In genomic region chr2:133991606-133992168, GRCh38 we compare ENCODE assay signal across 12 cellular contexts.
DNase-seq lines count a peak whose midpoint lies in the region; ATAC-seq and TF ChIP-seq lines count a peak whose summit lies in the region.
"Had no signal": no experiment of that assay in that cellular context is flagged by ENCODE, and none has a peak within 500 bp of the region (broad histone marks: within the 10 kb centered on the region; RNA-seq: fewer than 3 reads in every experiment).

No MANE protein-coding gene starts in this region.

- no peaks in the 10 kb centered on the region for H3K79me2 ChIP-seq in SK-N-SH (ENCODE audit: insufficient read depth)

- no peak for DNase-seq in Right ventricle myocardium superior
- DNase-seq in right atrium auricular region (ENCODE audit: low spot score) = no peak
- peak; percentile 62 for DNase-seq in esophagus muscularis mucosa (ENCODE audit: extremely low spot score)
- no peak for DNase-seq in thyroid gland
- DNase-seq in stimulated activated CD4-positive, alpha-beta T cell treated with anti-CD3 and anti-CD28 coated beads, Interleukin-15, amount 100 ng/mL, for 24 hours = no peak
- DNase-seq in SK-N-SH = no peak
- DNase-seq: 8988T; CD4-positive, alpha-beta memory T cell; DMS79; H7 had no signal

- H3K36me3 ChIP-seq in right atrium auricular region (no peaks in the 10 kb centered on the region), esophagus muscularis mucosa (no peaks in the 10 kb centered on the region), thyroid gland (no peaks in the 10 kb centered on the region), SK-N-SH (replicated peaks in 1 of 2; ENCODE audit: control insufficient read depth in 1 of 2, insufficient read depth in 2 of 2, low read length in 1 of 2) (no peaks in the 10 kb centered on the region)

- H3K9ac ChIP-seq in SK-N-SH = no peak overlapping the region

- no peaks in the 10 kb centered on the region for H4K20me1 ChIP-seq in SK-N-SH (ENCODE audit: insufficient read depth)

- H3K4me3 ChIP-seq in right atrium auricular region (no peak overlapping the region), esophagus muscularis mucosa (no peak overlapping the region), thyroid gland (replicated peaks in 1 of 3) (no peak overlapping the region), SK-N-SH (ENCODE audit: low read depth in 2 of 2, low read length in 1 of 2) (no peak overlapping the region)
- H3K4me3 ChIP-seq: GM23338 had no signal

- POLR2A ChIA-PET in SK-N-SH (lab: Yijun Ruan, JAX) = no interaction called here

- H3K4me2 ChIP-seq in SK-N-SH = no peak overlapping the region
- H3K4me2 ChIP-seq: GM23338 had no signal

- H3K9me2 ChIP-seq in SK-N-SH = no peaks in the 10 kb centered on the region

- no peaks in the 10 kb centered on the region for H3K27me3 ChIP-seq in right atrium auricular region
- no peaks in the 10 kb centered on the region for H3K27me3 ChIP-seq in esophagus muscularis mucosa
- H3K27me3 ChIP-seq in thyroid gland = no peaks in the 10 kb centered on the region
- H3K27me3 ChIP-seq in SK-N-SH (ENCODE audit: insufficient read depth) = no peaks in the 10 kb centered on the region

- no peak overlapping the region for H2AFZ ChIP-seq in SK-N-SH (ENCODE audit: low read depth)
- H2AFZ ChIP-seq: GM23338 had no signal

- H3K9me3 ChIP-seq in right atrium auricular region (no peaks in the 10 kb centered on the region), esophagus muscularis mucosa (no peaks in the 10 kb centered on the region), thyroid gland (no peaks in the 10 kb centered on the region), SK-N-SH (no peaks in the 10 kb centered on the region)

- no peaks in the 10 kb centered on the region for H3F3A ChIP-seq in SK-N-SH (replicated peaks; ENCODE audit: insufficient read depth)

- WGBS in esophagus muscularis mucosa = 34% methylated on average over 3 of the region's 3 CpGs
- WGBS in thyroid gland, 2 donors = 68 to 69% methylated on average over 3 of the region's 3 CpGs
- WGBS in SK-N-SH (ENCODE audit: low lambda C conversion rate) = 6% methylated on average over 1 of the region's 3 CpGs

- no peak for TF ChIP-seq RAD21 in Ishikawa (IDR thresholded peaks at IDR 0.05; ENCODE audit: low read depth)
- no peak for TF ChIP-seq RAD21 in SK-N-SH (IDR thresholded peaks at IDR 0.05; ENCODE audit: low read length)

- H3K4me1 ChIP-seq in right atrium auricular region (peaks cover 0 to 16% of the 10 kb centered on the region in 2 donors), esophagus muscularis mucosa (peaks cover 7 to 31% (median 21%) of the 10 kb centered on the region in 4 donors), thyroid gland (peaks cover 37 to 43% of the 10 kb centered on the region in 2 donors), SK-N-SH (ENCODE audit: control insufficient read depth in 1 of 2, insufficient read depth in 2 of 2, low read depth in 1 of 2, low read length in 1 of 2) (peaks cover 0 to 5% of the 10 kb centered on the region in 2 experiments; a peak in 1 of 4 replicates)

- H3K27ac ChIP-seq in right atrium auricular region (peak overlapping the region in 1 of 2 donors; percentile 45), esophagus muscularis mucosa (replicated peaks in 1 of 4) (no peak overlapping the region), thyroid gland (peak overlapping the region; percentile 58 to 84 (median 77)), SK-N-SH (ENCODE audit: low read depth in 2 of 2, low read length in 1 of 2) (no peak overlapping the region)

- TF ChIP-seq POLR2A in esophagus muscularis mucosa (IDR thresholded peaks at IDR 0.05; ENCODE audit: low read depth) (no peak), thyroid gland (IDR thresholded peaks at IDR 0.05) (no peak)

- TF ChIP-seq CTCF in right atrium auricular region (IDR thresholded peaks at IDR 0.05) = no peak
- no peak for TF ChIP-seq CTCF in esophagus muscularis mucosa (IDR thresholded peaks at IDR 0.05)
- TF ChIP-seq CTCF in thyroid gland (IDR thresholded peaks at IDR 0.05) = no peak
- TF ChIP-seq CTCF in SK-N-SH (IDR thresholded peaks at IDR 0.05) = no peak

- peak; percentile 10 for ATAC-seq in Right ventricle myocardium superior (ENCODE audit: poor library complexity)
- ATAC-seq: GM23338 had no signal

- intact Hi-C loops in Right ventricle myocardium superior (cut with DNase I) (no loop called here), esophagus muscularis mucosa (cut with DNase I) (no loop called here), thyroid gland (cut with DNase I) (no loop called here)

- CTCF ChIA-PET in SK-N-SH (lab: Yijun Ruan, JAX) = interaction anchor here (1.2 to 1.4 kb wide), 2 partner anchors 10 to 87 kb away, joined by 3 to 4 read pairs; no protein-coding TSS in a partner anchor

- no peak for TF ChIP-seq EP300 in Ishikawa (IDR thresholded peaks at IDR 0.05; ENCODE audit: borderline replicate concordance)
- no peak for TF ChIP-seq EP300 in esophagus muscularis mucosa (IDR thresholded peaks at IDR 0.05)
- TF ChIP-seq EP300 in SK-N-SH (IDR thresholded peaks at IDR 0.05; ENCODE audit: borderline replicate concordance in 1 of 2, low read depth in 1 of 2, low read length in 1 of 2) = no peak

TF ChIP-seq in Ishikawa, 13 proteins besides CTCF, POLR2A, EP300 and RAD21:
- no peak for TF ChIP-seq TEAD4 (IDR thresholded peaks at IDR 0.05)
- TF ChIP-seq USF1 (IDR thresholded peaks at IDR 0.05) = peak; percentile 27; the same call in 1 of the 2 replicates

TF ChIP-seq in SK-N-SH, 30 proteins besides CTCF, POLR2A, EP300 and RAD21:
- TF ChIP-seq SIN3A (IDR thresholded peaks at IDR 0.05; ENCODE audit: borderline replicate concordance, low read depth, low read length) = no peak
- no peak for TF ChIP-seq EZH2phosphoT487 (IDR thresholded peaks at IDR 0.05; ENCODE audit: borderline replicate concordance, low read depth)
- no peak for TF ChIP-seq NRF1 (IDR thresholded peaks at IDR 0.05; ENCODE audit: low read depth, low read length)
- no peak for TF ChIP-seq MXI1 (IDR thresholded peaks at IDR 0.05; ENCODE audit: low read depth, low read length)
- TF ChIP-seq, protein P1, sequence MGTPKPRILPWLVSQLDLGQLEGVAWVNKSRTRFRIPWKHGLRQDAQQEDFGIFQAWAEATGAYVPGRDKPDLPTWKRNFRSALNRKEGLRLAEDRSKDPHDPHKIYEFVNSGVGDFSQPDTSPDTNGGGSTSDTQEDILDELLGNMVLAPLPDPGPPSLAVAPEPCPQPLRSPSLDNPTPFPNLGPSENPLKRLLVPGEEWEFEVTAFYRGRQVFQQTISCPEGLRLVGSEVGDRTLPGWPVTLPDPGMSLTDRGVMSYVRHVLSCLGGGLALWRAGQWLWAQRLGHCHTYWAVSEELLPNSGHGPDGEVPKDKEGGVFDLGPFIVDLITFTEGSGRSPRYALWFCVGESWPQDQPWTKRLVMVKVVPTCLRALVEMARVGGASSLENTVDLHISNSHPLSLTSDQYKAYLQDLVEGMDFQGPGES (IDR thresholded peaks at IDR 0.05; ENCODE audit: low read depth, low read length) = no peak
- no peak for TF ChIP-seq RXRA (IDR thresholded peaks at IDR 0.05; ENCODE audit: borderline replicate concordance, low read depth)
- TF ChIP-seq TCF12 (IDR thresholded peaks at IDR 0.05) = no peak
- TF ChIP-seq GABPA (IDR thresholded peaks at IDR 0.05; ENCODE audit: low read depth) = no peak

Comparison
In these comparisons a context has a peak if more than half of its experiments do, and no peak if none do; other contexts are left out.
1. H3K27ac ChIP-seq: peak in thyroid gland (3 of 3); none in esophagus muscularis mucosa (0 of 4) and SK-N-SH (0 of 2).